Comparison of ENCODE assay signal across 16 cellular contexts in the genomic region with DNA sequence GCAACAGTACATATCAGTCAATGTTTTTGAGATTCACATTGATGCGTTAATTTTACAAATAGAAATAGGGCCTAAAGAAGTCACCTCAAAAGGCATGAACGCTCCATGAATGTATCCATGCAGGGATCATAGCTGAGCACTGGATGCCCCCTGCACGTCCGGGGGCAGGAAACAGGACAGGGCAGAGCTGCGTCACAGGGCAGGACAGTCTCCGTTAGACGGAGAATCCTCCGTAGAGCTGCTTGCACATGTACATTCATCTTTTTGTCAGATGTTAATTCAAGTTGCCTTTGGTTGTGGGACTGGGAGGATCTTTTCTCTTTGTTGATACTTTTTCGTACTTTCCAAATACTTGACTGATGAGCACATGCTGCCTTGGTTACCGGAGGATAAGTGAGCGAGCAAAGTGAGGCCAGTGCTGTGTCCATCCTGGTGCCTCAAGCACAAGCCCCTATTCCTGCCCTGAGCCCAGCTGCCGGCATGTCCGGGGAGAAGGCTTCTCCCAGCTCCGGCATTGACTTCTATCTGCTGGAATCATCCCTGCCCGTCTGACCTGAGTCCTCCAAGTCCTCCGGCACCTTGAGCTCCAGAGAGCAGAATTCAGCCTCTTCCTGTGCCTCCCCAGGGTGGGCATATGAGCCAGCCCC. TPM values are rescaled to one million over a fixed set of nuclear protein-coding genes. Genes with fewer than 3 reads are reported as not detected.
"Had no signal": no experiment of that assay in that cellular context is flagged by ENCODE, and none has a peak within 500 bp of the region (broad histone marks: within the 10 kb centered on the region; RNA-seq: fewer than 3 reads in every experiment).

No MANE protein-coding gene starts in this region.

- H3K4me1 ChIP-seq: heart left ventricle had no signal

- H3K4me3 ChIP-seq: heart left ventricle had no signal

- H3K27ac ChIP-seq: heart left ventricle, VCaP had no signal

- H3K27me3 ChIP-seq: heart left ventricle had no signal

- DNase-seq: activated CD4-positive, alpha-beta T cell treated with anti-CD3 and anti-CD28 coated beads for 4 hours; activated CD8-positive, alpha-beta T cell treated with anti-CD3 and anti-CD28 coated beads, Interleukin-2, amount 10 ng/mL, durations not matched to agents 7 days and 5 days; activated gamma-delta T cell; activated naive CD8-positive, alpha-beta T cell treated with anti-CD3 and anti-CD28 coated beads for 36 hours; foreskin melanocyte; heart left ventricle; mammary epithelial cell; natural killer cell; stimulated activated CD4-positive, alpha-beta T cell treated with anti-CD3 and anti-CD28 coated beads, Interleukin-2, amount 100 ng/mL, for 48 hours; stimulated activated naive CD4-positive, alpha-beta T cell treated with Interleukin-2 at 50 U/mL for 16 hours; T1000 had no signal

- ATAC-seq: activated CD8-positive, alpha-beta T cell treated with anti-CD3 and anti-CD28 coated beads, Interleukin-2, amount 10 ng/mL, durations not matched to agents 7 days and 5 days; left lobe of liver; natural killer cell had no signal

RNA-seq across cellular contexts. Expression of gene CARD14, which starts 53.4 kb away (rescaled TPM):
- total RNA-seq: activated CD8-positive, alpha-beta T cell treated with anti-CD3 and anti-CD28 coated beads, Interleukin-2, amount 10 ng/mL, durations not matched to agents 7 days and 5 days; activated naive CD8-positive, alpha-beta T cell treated with anti-CD3 and anti-CD28 coated beads for 36 hours; cardiac septum; endothelial cell of umbilical vein; pulmonary artery endothelial cell had no signal
